In the genomic region with DNA sequence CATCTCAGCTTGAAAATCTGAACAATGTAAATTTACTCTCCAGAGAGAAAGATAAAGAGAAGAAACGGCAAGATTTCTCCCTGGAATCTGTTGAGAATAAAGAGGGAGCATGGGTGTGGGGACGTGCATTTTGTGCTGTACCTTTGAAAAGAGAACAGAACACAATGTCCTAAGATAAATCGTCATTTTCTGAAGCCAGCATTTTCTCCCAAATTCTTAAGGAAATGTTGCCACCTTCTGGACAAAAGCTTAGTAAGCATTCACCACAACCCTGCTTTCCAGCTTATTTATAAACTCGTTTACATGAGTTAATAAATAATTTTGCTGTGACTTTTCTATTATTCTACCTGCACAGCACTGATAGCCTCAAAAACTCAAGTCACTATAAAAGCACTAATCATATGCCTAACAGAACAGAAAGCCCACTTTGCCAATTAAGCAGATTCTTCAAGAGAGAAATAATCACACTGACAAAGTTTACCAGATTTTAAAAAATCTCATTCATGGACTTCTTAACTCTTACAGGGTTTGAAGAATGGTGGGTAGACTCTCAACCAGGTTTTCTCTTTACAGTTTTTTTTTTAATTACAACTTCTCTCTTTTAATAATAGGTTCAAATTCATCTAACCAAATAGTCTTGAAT, we compare ENCODE assay signal across 9 cellular contexts.
DNase-seq lines count a peak whose midpoint lies in the region; ATAC-seq and TF ChIP-seq lines count a peak whose summit lies in the region.
"Had no signal": no experiment of that assay in that cellular context is flagged by ENCODE, and none has a peak within 500 bp of the region (broad histone marks: within the 10 kb centered on the region; RNA-seq: fewer than 3 reads in every experiment).

No MANE protein-coding gene starts in this region.

- H2AFZ ChIP-seq in MM.1S (ENCODE audit: low read length): no peak overlapping the region

- peak; percentile 52 for ATAC-seq in GM21381 (IDR thresholded peaks at IDR 0.05; ENCODE audit: unreplicated experiment)
- ATAC-seq in psoas muscle: no peak
- ATAC-seq in activated T-helper 17 cell treated with anti-CD3 and anti-CD28 coated beads, Interleukin-2, amount 50 U/mL, for 72 hours (replicated peaks): no peak

- H3K9me3 Mint-ChIP-seq in activated T-helper 17 cell treated with anti-CD3 and anti-CD28 coated beads, Interleukin-2, amount 50 U/mL, for 72 hours: no peaks in the 10 kb centered on the region

- H3K4me3 ChIP-seq in MM.1S (ENCODE audit: low read length): no peak overlapping the region
- no peak overlapping the region for H3K4me3 ChIP-seq in fibroblast of the aortic adventitia (ENCODE audit: low read depth, low read length)
- no peak overlapping the region for H3K4me3 ChIP-seq in psoas muscle

- H3K36me3 Mint-ChIP-seq in activated T-helper 17 cell treated with anti-CD3 and anti-CD28 coated beads, Interleukin-2, amount 50 U/mL, for 72 hours (ENCODE audit: low read depth): no peaks in the 10 kb centered on the region
- H3K36me3 Mint-ChIP-seq: memory B cell had no signal

- WGBS in psoas muscle, 3 donors: 3 to 9% (median 6%) methylated on average over 4 of the region's 4 CpGs

- DNase-seq in Caki2 (ENCODE audit: low read depth) (peak; percentile 53), MM.1S (peak; percentile 33), SK-MEL-5 (ENCODE audit: low read depth, low spot score) (peak; percentile 85), fibroblast of the aortic adventitia (ENCODE audit: low read depth) (peak; percentile 74), psoas muscle (no peak)
- DNase-seq in stimulated activated CD4-positive, alpha-beta T cell treated with anti-CD3 and anti-CD28 coated beads, Interleukin-4, amount 100 ng/mL, for 4 hours: no peak

- H3K79me2 ChIP-seq in MM.1S (ENCODE audit: low read length): no peaks in the 10 kb centered on the region

- in situ Hi-C loops in Caki2 (cut with HindIII; ENCODE audit: low pct_unique_long_range_greater_than_20kb, low sequenced_read_pairs): no loop called here
- in situ Hi-C loops in SK-MEL-5 (cut with HindIII; ENCODE audit: low pct_unique_long_range_greater_than_20kb, low sequenced_read_pairs): no loop called here

- no peaks in the 10 kb centered on the region for H3K4me1 ChIP-seq in MM.1S (ENCODE audit: low read length)
- no peaks in the 10 kb centered on the region for H3K4me1 ChIP-seq in psoas muscle

- no peaks in the 10 kb centered on the region for H3K27me3 ChIP-seq in MM.1S (replicated peaks; ENCODE audit: insufficient read depth, low read length)
- H3K27me3 ChIP-seq in psoas muscle (ENCODE audit: insufficient read depth in 3 of 3, low read length in 2 of 3): no peaks in the 10 kb centered on the region

- H3F3A ChIP-seq in MM.1S (ENCODE audit: insufficient read depth, low read length): no peaks in the 10 kb centered on the region

- H3K9ac ChIP-seq in MM.1S (ENCODE audit: low read length): no peak overlapping the region

- H3K9me2 ChIP-seq in MM.1S (replicated peaks; ENCODE audit: insufficient read depth, low read length): no peaks in the 10 kb centered on the region

- no peaks in the 10 kb centered on the region for H3K9me3 ChIP-seq in MM.1S (replicated peaks; ENCODE audit: insufficient read depth, low read length)
- no peaks in the 10 kb centered on the region for H3K9me3 ChIP-seq in psoas muscle

- no peak overlapping the region for H3K27ac Mint-ChIP-seq in activated T-helper 17 cell treated with anti-CD3 and anti-CD28 coated beads, Interleukin-2, amount 50 U/mL, for 72 hours
- H3K27ac Mint-ChIP-seq: memory B cell had no signal

- H3K4me3 Mint-ChIP-seq in activated T-helper 17 cell treated with anti-CD3 and anti-CD28 coated beads, Interleukin-2, amount 50 U/mL, for 72 hours: no peak overlapping the region
- H3K4me3 Mint-ChIP-seq: memory B cell had no signal

- TF ChIP-seq CTCF in MM.1S (IDR thresholded peaks at IDR 0.05; ENCODE audit: low read length): peak; percentile 36
- TF ChIP-seq CTCF in fibroblast of the aortic adventitia (IDR thresholded peaks at IDR 0.05; ENCODE audit: insufficient read depth, low read length): peak; percentile 62
- TF ChIP-seq CTCF in psoas muscle (IDR thresholded peaks at IDR 0.05): peak; percentile 37

- no peak overlapping the region for H3K4me2 ChIP-seq in MM.1S (ENCODE audit: low read depth, low read length)

- no peaks in the 10 kb centered on the region for H3K27me3 Mint-ChIP-seq in activated T-helper 17 cell treated with anti-CD3 and anti-CD28 coated beads, Interleukin-2, amount 50 U/mL, for 72 hours

- no peaks in the 10 kb centered on the region for H4K20me1 ChIP-seq in MM.1S (ENCODE audit: insufficient read depth, low read length)

- H3K4me1 Mint-ChIP-seq in activated T-helper 17 cell treated with anti-CD3 and anti-CD28 coated beads, Interleukin-2, amount 50 U/mL, for 72 hours: no peaks in the 10 kb centered on the region
- H3K4me1 Mint-ChIP-seq: memory B cell had no signal

- H3K36me3 ChIP-seq in MM.1S (replicated peaks; ENCODE audit: insufficient read depth, low read length) (no peaks in the 10 kb centered on the region), psoas muscle (ENCODE audit: insufficient read depth in 1 of 2, low read depth in 1 of 2) (no peaks in the 10 kb centered on the region)

- no peak overlapping the region for H3K27ac ChIP-seq in MM.1S (ENCODE audit: low read length)
- no peak overlapping the region for H3K27ac ChIP-seq in psoas muscle

- intact Hi-C loops in psoas muscle (cut with DNase I): loop anchor here (10.0 kb wide), 3 partner anchors 242 to 1462 kb away; no protein-coding TSS in a partner anchor

Comparison
In these comparisons a context has a peak if more than half of its experiments do, and no peak if none do; other contexts are left out.
1. DNase-seq: peak in Caki2 (single experiment), MM.1S (single experiment), SK-MEL-5 (single experiment) and fibroblast of the aortic adventitia (single experiment); none in psoas muscle (0 of 2) and stimulated activated CD4-positive, alpha-beta T cell treated with anti-CD3 and anti-CD28 coated beads, Interleukin-4, amount 100 ng/mL, for 4 hours (0 of 2).
2. Peak in every context shown above with its lines, with median percentiles within 50 percentile points of each other: CTCF ChIP-seq.